8 cellular contexts compared by ENCODE assay signal in the genomic region with DNA sequence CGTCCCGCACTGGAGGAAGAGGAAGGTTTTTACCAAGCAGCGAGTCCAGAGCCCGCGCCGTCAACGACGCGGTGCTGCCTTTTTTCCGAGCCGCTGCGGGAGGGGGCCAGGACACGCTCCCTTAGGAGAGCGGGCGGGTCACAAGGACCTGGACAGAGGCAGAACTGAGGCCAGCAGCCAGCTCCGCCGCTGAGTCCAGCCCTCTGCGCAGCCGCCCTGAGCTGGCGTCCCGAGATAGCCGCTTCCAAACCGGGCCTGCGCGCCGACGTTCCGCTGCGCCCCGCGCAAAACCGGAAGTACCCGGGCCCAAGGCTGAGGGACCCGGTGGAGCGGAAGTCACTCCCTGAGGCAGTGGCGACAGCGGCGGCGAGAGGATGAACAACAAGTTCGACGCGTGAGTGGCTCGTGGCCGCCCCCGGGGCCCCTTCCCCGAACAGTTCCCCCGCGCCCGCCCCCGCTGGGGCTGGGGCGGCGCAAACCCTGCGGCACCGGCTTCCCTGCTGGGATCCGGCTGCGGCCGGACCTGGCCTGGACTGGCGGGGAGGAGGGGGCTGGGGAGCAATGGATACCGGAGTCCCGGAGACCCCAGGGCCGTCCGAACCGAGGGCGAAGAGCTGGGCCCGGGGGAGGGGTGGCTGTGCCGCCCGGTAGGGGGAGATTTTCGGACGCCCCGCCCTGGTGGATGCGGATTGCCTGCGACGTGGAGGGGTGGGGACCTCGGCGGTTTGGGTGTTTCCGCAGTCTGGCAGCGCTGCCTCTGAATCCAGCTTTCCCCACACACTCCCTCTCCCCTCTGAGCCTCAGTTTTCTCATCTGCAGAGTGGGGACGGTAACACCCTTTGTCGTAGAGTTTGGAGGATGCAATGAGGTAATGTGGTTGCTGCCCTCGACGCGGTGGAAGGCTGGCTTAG. TPM values are rescaled to one million over a fixed set of nuclear protein-coding genes. Genes with fewer than 3 reads are reported as not detected.
DNase-seq lines count a peak whose midpoint lies in the region; ATAC-seq and TF ChIP-seq lines count a peak whose summit lies in the region.

A gene with protein sequence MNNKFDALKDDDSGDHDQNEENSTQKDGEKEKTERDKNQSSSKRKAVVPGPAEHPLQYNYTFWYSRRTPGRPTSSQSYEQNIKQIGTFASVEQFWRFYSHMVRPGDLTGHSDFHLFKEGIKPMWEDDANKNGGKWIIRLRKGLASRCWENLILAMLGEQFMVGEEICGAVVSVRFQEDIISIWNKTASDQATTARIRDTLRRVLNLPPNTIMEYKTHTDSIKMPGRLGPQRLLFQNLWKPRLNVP (plus strand): TSS at position 339 of the 911 bp plus-strand sequence. CDS start 36 bp downstream, at position 375.
A gene (minus strand): TSS at position 207 of the 911 bp plus-strand sequence. CDS start 675 bp downstream, outside the sequence.

- no peaks in the 10 kb centered on the region for H3K27me3 ChIP-seq in right atrium auricular region
- H3K27me3 ChIP-seq in uterus: no peaks in the 10 kb centered on the region

- ATAC-seq in HG02884 (IDR thresholded peaks at IDR 0.05; ENCODE audit: unreplicated experiment): peak; percentile 87

- peak; percentile 60 for DNase-seq in NCI-H146 treated with DMSO at 0.1 percent for 48 hours (lab: John Stamatoyannopoulos, UW; ENCODE audit: unreplicated experiment)
- DNase-seq in T-helper 1 cell: peak; percentile 80 to 93 (median 86)
- DNase-seq in amygdala (lab: John Stamatoyannopoulos, UW): peak; percentile 71 to 99 (median 90)
- DNase-seq in right atrium auricular region (ENCODE audit: low spot score): peak; percentile 95
- peak; percentile 73 for DNase-seq in pulmonary artery endothelial cell (ENCODE audit: low read depth, low spot score)
- peak; percentile 87 to 95 for DNase-seq in uterus

- TF ChIP-seq POLR2A in GM15510 (IDR thresholded peaks at IDR 0.05; ENCODE audit: borderline replicate concordance, extremely low read depth, insufficient read length) (peak; percentile 94), uterus (IDR thresholded peaks at IDR 0.05) (peak; percentile 77 to 78)

- peak in 1 of 2 donors; percentile 51 for TF ChIP-seq CTCF in right atrium auricular region (IDR thresholded peaks at IDR 0.05)
- peak; percentile 16 to 49 (median 32) for TF ChIP-seq CTCF in uterus (IDR thresholded peaks at IDR 0.05)

- peaks cover 7% of the 10 kb centered on the region for H3K36me3 ChIP-seq in right atrium auricular region
- H3K36me3 ChIP-seq in uterus: no peaks in the 10 kb centered on the region

- H3K4me3 ChIP-seq in right atrium auricular region (peak within 1 kb of the TSS; percentile 71 to 76), uterus (peak within 1 kb of the TSS; percentile 83 to 96)

- peaks cover 0 to 5% of the 10 kb centered on the region in 2 donors for H3K9me3 ChIP-seq in right atrium auricular region
- no peaks in the 10 kb centered on the region for H3K9me3 ChIP-seq in uterus

- H3K4me1 ChIP-seq in right atrium auricular region (peaks cover 0 to 24% of the 10 kb centered on the region in 2 donors), uterus (peaks cover 5 to 11% of the 10 kb centered on the region in 2 donors)

- intact Hi-C loops in uterus (cut with DNase I; ENCODE audit: low total_unique reads): no loop called here

- H3K27ac ChIP-seq in right atrium auricular region (peak within 1 kb of the TSS; percentile 92 to 96), uterus (peak within 1 kb of the TSS; percentile 93 to 95)

RNA-seq across cellular contexts. Expression of the first gene that starts in this region (rescaled TPM):
- total RNA-seq in right atrium auricular region: 10 to 100 TPM; 23.3 to 23.4 TPM
- total RNA-seq in pulmonary artery endothelial cell: 122 and 124 TPM in 2 replicates
- 100 to 1,000 TPM in 1 of 4 donors, 10 to 100 TPM in 3; 24.3 to 195 (median 56.6) TPM for total RNA-seq in uterus

RNA-seq across cellular contexts. Expression of the second gene that starts in this region (rescaled TPM):
- total RNA-seq in right atrium auricular region (1 to 10 TPM; 1.7 to 2.0 TPM), pulmonary artery endothelial cell (1.8 and 2.5 TPM in 2 replicates), uterus (1 to 10 TPM; 4.6 to 8.5 (median 5.0) TPM)

Comparison
In these comparisons a context has a peak if more than half of its experiments do, and no peak if none do; other contexts are left out.
1. Peak in every context shown above with its lines: DNase-seq, ATAC-seq, H3K4me3 ChIP-seq and H3K27ac ChIP-seq.